In genomic region chr6:37171970-37172812, GRCh38 we compare ENCODE assay signal across 1 cellular context.
TF ChIP-seq lines count a peak whose summit lies in the region.

No MANE protein-coding gene starts in this region.

TF ChIP-seq in K562, 482 proteins besides CTCF, POLR2A, EP300 and RAD21 (continued from another document and continues in another):
- TF ChIP-seq, protein P1, sequence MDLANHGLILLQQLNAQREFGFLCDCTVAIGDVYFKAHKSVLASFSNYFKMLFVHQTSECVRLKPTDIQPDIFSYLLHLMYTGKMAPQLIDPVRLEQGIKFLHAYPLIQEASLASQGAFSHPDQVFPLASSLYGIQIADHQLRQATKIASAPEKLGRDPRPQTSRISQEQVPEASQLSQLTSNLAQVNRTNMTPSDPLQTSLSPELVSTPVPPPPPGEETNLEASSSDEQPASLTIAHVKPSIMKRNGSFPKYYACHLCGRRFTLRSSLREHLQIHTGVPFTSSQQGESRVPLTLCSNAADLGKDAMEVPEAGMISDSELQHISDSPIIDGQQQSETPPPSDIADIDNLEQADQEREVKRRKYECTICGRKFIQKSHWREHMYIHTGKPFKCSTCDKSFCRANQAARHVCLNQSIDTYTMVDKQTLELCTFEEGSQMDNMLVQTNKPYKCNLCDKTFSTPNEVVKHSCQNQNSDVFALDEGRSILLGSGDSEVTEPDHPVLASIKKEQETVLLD (IDR thresholded peaks at IDR 0.05): no peak
- no peak for TF ChIP-seq SMARCC2 (IDR thresholded peaks at IDR 0.05; ENCODE audit: low read depth)
- TF ChIP-seq NBN (IDR thresholded peaks at IDR 0.05; ENCODE audit: low read depth): peak; percentile 69; the same call in 1 of the 2 replicates
- TF ChIP-seq TOE1 (IDR thresholded peaks at IDR 0.05; ENCODE audit: borderline replicate concordance): peak; percentile 98
- no peak for TF ChIP-seq TOE1 (CRISPR knock-in tag; IDR thresholded peaks at IDR 0.05; ENCODE audit: borderline replicate concordance, low read depth)
- no peak for TF ChIP-seq ZNF121 (CRISPR knock-in tag; conservative IDR thresholded peaks at IDR 0.05)
- TF ChIP-seq POU5F1 (IDR thresholded peaks at IDR 0.05; ENCODE audit: borderline replicate concordance, low read depth, low read length, partially characterized antibody): peak; percentile 66
- TF ChIP-seq SMARCE1 (IDR thresholded peaks at IDR 0.05): peak; percentile 39; the same call in 1 of the 2 replicates
- peak; percentile 96 for TF ChIP-seq NKRF (IDR thresholded peaks at IDR 0.05; ENCODE audit: borderline replicate concordance)
- TF ChIP-seq EZH2 (IDR thresholded peaks at IDR 0.05; ENCODE audit: borderline replicate concordance, low read depth, low read length): no peak
- TF ChIP-seq FOSL1 (tag; conservative IDR thresholded peaks at IDR 0.05): peak; percentile 71
- TF ChIP-seq, protein P2, sequence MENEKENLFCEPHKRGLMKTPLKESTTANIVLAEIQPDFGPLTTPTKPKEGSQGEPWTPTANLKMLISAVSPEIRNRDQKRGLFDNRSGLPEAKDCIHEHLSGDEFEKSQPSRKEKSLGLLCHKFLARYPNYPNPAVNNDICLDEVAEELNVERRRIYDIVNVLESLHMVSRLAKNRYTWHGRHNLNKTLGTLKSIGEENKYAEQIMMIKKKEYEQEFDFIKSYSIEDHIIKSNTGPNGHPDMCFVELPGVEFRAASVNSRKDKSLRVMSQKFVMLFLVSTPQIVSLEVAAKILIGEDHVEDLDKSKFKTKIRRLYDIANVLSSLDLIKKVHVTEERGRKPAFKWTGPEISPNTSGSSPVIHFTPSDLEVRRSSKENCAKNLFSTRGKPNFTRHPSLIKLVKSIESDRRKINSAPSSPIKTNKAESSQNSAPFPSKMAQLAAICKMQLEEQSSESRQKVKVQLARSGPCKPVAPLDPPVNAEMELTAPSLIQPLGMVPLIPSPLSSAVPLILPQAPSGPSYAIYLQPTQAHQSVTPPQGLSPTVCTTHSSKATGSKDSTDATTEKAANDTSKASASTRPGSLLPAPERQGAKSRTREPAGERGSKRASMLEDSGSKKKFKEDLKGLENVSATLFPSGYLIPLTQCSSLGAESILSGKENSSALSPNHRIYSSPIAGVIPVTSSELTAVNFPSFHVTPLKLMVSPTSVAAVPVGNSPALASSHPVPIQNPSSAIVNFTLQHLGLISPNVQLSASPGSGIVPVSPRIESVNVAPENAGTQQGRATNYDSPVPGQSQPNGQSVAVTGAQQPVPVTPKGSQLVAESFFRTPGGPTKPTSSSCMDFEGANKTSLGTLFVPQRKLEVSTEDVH (IDR thresholded peaks at IDR 0.05; ENCODE audit: low read depth, partially characterized antibody): peak; percentile 68
- no peak for TF ChIP-seq KAT8 (IDR thresholded peaks at IDR 0.05; ENCODE audit: low read depth)
- TF ChIP-seq ZBTB43 (CRISPR knock-in tag; IDR thresholded peaks at IDR 0.05): no peak
- 0 out of 2 replicates have a peak, but pooled peaks have one; percentile 38 for TF ChIP-seq ZEB2 (IDR thresholded peaks at IDR 0.05)
- TF ChIP-seq ZNF253 (CRISPR knock-in tag; conservative IDR thresholded peaks at IDR 0.05): no peak
- TF ChIP-seq JUN (IDR thresholded peaks at IDR 0.05; ENCODE audit: borderline replicate concordance, low read depth, low read length): peak; percentile 71; the same call in 1 of the 2 replicates
- no peak for TF ChIP-seq JUN (CRISPR knock-in tag; IDR thresholded peaks at IDR 0.05; ENCODE audit: borderline replicate concordance)
- TF ChIP-seq DPF2 (IDR thresholded peaks at IDR 0.05): 0 out of 2 replicates have a peak, but pooled peaks have one; percentile 20
- no peak for TF ChIP-seq CREB3L1 (IDR thresholded peaks at IDR 0.05; ENCODE audit: borderline replicate concordance, low read depth)
- TF ChIP-seq LEF1 (IDR thresholded peaks at IDR 0.05): peak; percentile 75
- TF ChIP-seq IRF9 (tag; IDR thresholded peaks at IDR 0.05): no peak
- TF ChIP-seq MTF1 (CRISPR knock-in tag; IDR thresholded peaks at IDR 0.05; ENCODE audit: borderline replicate concordance): no peak
- TF ChIP-seq MCM3 (IDR thresholded peaks at IDR 0.05): no peak
- peak; percentile 93 for TF ChIP-seq USF1 (CRISPR knock-in tag; IDR thresholded peaks at IDR 0.05)
- TF ChIP-seq HINFP (tag; conservative IDR thresholded peaks at IDR 0.05; ENCODE audit: low read depth): peak; percentile 61; the same call in 1 of the 2 replicates
- no peak for TF ChIP-seq MCM5 (IDR thresholded peaks at IDR 0.05; ENCODE audit: low read depth)
- TF ChIP-seq TARDBP (IDR thresholded peaks at IDR 0.05): 0 out of 2 replicates have a peak, but pooled peaks have one; percentile 65
- no peak for TF ChIP-seq KLF10 (CRISPR knock-in tag; IDR thresholded peaks at IDR 0.05)
- TF ChIP-seq CEBPG (CRISPR knock-in tag; IDR thresholded peaks at IDR 0.05): no peak; the same call in 1 of the 2 replicates
- TF ChIP-seq CEBPG (tag; conservative IDR thresholded peaks at IDR 0.05 in 1 of 2, IDR thresholded peaks at IDR 0.05 in 1 of 2): peak; percentile 23 to 45; a peak in 2 of 4 replicates
- TF ChIP-seq PPARD (CRISPR knock-in tag; IDR thresholded peaks at IDR 0.05): no peak
- TF ChIP-seq PHTF2 (CRISPR knock-in tag; IDR thresholded peaks at IDR 0.05): peak; percentile 84; the same call in 1 of the 2 replicates
- peak; percentile 37; the same call in 1 of the 2 replicates for TF ChIP-seq ZBED1 (IDR thresholded peaks at IDR 0.05)
- TF ChIP-seq, protein P3, sequence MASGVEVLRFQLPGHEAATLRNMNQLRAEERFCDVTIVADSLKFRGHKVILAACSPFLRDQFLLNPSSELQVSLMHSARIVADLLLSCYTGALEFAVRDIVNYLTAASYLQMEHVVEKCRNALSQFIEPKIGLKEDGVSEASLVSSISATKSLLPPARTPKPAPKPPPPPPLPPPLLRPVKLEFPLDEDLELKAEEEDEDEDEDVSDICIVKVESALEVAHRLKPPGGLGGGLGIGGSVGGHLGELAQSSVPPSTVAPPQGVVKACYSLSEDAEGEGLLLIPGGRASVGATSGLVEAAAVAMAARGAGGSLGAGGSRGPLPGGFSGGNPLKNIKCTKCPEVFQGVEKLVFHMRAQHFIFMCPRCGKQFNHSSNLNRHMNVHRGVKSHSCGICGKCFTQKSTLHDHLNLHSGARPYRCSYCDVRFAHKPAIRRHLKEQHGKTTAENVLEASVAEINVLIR (CRISPR knock-in tag; IDR thresholded peaks at IDR 0.05): peak; percentile 1; the same call in 1 of the 2 replicates
- no peak for TF ChIP-seq U2AF1 (optimal IDR thresholded peaks at IDR 0.05; ENCODE audit: low read depth, low read length)
- peak in 1 of 2 experiments; percentile 61; a peak in 1 of 4 replicates for TF ChIP-seq KDM4B (IDR thresholded peaks at IDR 0.05; ENCODE audit: borderline replicate concordance in 2 of 2, low read depth in 1 of 2)
- TF ChIP-seq ZNF780A (CRISPR knock-in tag; IDR thresholded peaks at IDR 0.05): no peak
- TF ChIP-seq POLR3A (IDR thresholded peaks at IDR 0.05; ENCODE audit: borderline replicate concordance, extremely low read depth, insufficient read depth, insufficient read length): no peak
- no peak for TF ChIP-seq ZNF551 (CRISPR knock-in tag; IDR thresholded peaks at IDR 0.05)
- TF ChIP-seq NCOR1 (IDR thresholded peaks at IDR 0.05): no peak
- TF ChIP-seq, protein P4, sequence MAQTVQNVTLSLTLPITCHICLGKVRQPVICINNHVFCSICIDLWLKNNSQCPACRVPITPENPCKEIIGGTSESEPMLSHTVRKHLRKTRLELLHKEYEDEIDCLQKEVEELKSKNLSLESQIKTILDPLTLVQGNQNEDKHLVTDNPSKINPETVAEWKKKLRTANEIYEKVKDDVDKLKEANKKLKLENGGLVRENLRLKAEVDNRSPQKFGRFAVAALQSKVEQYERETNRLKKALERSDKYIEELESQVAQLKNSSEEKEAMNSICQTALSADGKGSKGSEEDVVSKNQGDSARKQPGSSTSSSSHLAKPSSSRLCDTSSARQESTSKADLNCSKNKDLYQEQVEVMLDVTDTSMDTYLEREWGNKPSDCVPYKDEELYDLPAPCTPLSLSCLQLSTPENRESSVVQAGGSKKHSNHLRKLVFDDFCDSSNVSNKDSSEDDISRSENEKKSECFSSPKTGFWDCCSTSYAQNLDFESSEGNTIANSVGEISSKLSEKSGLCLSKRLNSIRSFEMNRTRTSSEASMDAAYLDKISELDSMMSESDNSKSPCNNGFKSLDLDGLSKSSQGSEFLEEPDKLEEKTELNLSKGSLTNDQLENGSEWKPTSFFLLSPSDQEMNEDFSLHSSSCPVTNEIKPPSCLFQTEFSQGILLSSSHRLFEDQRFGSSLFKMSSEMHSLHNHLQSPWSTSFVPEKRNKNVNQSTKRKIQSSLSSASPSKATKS (CRISPR knock-in tag; IDR thresholded peaks at IDR 0.05): 0 out of 2 replicates have a peak, but pooled peaks have one; percentile 3
- TF ChIP-seq ETS2 (tag; IDR thresholded peaks at IDR 0.05; ENCODE audit: borderline replicate concordance, poor library complexity, severe bottlenecking): no peak
- TF ChIP-seq, protein P5, sequence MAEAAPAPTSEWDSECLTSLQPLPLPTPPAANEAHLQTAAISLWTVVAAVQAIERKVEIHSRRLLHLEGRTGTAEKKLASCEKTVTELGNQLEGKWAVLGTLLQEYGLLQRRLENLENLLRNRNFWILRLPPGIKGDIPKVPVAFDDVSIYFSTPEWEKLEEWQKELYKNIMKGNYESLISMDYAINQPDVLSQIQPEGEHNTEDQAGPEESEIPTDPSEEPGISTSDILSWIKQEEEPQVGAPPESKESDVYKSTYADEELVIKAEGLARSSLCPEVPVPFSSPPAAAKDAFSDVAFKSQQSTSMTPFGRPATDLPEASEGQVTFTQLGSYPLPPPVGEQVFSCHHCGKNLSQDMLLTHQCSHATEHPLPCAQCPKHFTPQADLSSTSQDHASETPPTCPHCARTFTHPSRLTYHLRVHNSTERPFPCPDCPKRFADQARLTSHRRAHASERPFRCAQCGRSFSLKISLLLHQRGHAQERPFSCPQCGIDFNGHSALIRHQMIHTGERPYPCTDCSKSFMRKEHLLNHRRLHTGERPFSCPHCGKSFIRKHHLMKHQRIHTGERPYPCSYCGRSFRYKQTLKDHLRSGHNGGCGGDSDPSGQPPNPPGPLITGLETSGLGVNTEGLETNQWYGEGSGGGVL (CRISPR knock-in tag; IDR thresholded peaks at IDR 0.05): no peak
